11 cellular contexts compared by ENCODE assay signal in the genomic region with DNA sequence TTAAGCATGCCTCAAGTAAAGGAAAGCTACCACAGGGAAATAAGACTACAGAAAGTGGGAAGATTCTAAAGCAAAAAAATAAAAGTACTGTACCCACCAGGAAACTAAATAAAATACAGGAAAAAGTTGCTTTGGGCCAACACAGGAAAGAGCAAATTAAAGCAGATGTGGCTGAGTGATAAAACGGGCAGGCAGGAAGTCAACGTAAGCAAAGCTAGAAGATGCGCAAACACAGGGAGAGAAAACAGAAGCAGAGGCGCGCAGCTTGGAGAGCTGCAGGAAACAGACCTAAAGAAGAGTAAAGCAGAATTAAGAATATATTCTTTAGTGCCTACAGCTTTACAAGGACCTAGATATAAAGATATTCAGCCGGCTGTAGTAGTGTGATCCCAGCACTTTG. TPM values are rescaled to one million over a fixed set of nuclear protein-coding genes. Genes with fewer than 3 reads are reported as not detected.
DNase-seq lines count a peak whose midpoint lies in the region; ATAC-seq lines count a peak whose summit lies in the region.
"Had no signal": no experiment of that assay in that cellular context is flagged by ENCODE, and none has a peak within 500 bp of the region (broad histone marks: within the 10 kb centered on the region; RNA-seq: fewer than 3 reads in every experiment).

No MANE protein-coding gene starts in this region.

- POLR2A ChIA-PET in activated CD4-positive, alpha-beta T cell treated with anti-CD3 and anti-CD28 coated beads for 36 hours (lab: Charles Lee), result interaction anchor here (0.6 to 1.4 kb wide), 7 partner anchors 8 to 24 kb away, joined by 3 to 7 read pairs (median 3); no protein-coding TSS in a partner anchor

- no peak overlapping the region for H3K4me3 ChIP-seq in skeletal muscle tissue (ENCODE audit: low read length in 3 of 3)
- H3K4me3 ChIP-seq: adrenal gland had no signal

- H3K27ac Mint-ChIP-seq in activated CD4-positive, alpha-beta T cell treated with anti-CD3 and anti-CD28 coated beads for 36 hours, result peak overlapping the region; percentile 90

- H3K36me3 Mint-ChIP-seq in activated CD4-positive, alpha-beta T cell treated with anti-CD3 and anti-CD28 coated beads for 36 hours (ENCODE audit: low read depth), result peaks cover 78% of the 10 kb centered on the region

- in situ Hi-C loops in KBM-7 (cut with MboI; ENCODE audit: low pct_unique_long_range_greater_than_20kb, low sequenced_read_pairs), result loop anchor here (10.0 kb wide), 1 partner anchor 64 kb away; no protein-coding TSS in a partner anchor

- no peaks in the 10 kb centered on the region for H3K9me3 Mint-ChIP-seq in activated CD4-positive, alpha-beta T cell treated with anti-CD3 and anti-CD28 coated beads for 36 hours (ENCODE audit: low read depth)

- H3K27me3 Mint-ChIP-seq in activated CD4-positive, alpha-beta T cell treated with anti-CD3 and anti-CD28 coated beads for 36 hours, result no peaks in the 10 kb centered on the region

- ATAC-seq in activated CD4-positive, alpha-beta T cell treated with anti-CD3 and anti-CD28 coated beads for 36 hours, result peak; percentile 28
- ATAC-seq in GM21576 (IDR thresholded peaks at IDR 0.05; ENCODE audit: unreplicated experiment), result no peak

- H3K4me3 Mint-ChIP-seq in activated CD4-positive, alpha-beta T cell treated with anti-CD3 and anti-CD28 coated beads for 36 hours, result peak overlapping the region; percentile 30

- peaks cover 67 to 84% (median 69%) of the 10 kb centered on the region in 3 donors for H3K36me3 ChIP-seq in skeletal muscle tissue (ENCODE audit: control insufficient read depth in 3 of 3, insufficient read depth in 3 of 3, low read length in 3 of 3)

- peaks cover 3 to 14% (median 10%) of the 10 kb centered on the region in 3 donors for H3K4me1 ChIP-seq in skeletal muscle tissue (ENCODE audit: control insufficient read depth in 3 of 3, insufficient read depth in 3 of 3, low read length in 3 of 3)
- H3K4me1 ChIP-seq: adrenal gland had no signal

- H3K9me3 ChIP-seq in skeletal muscle tissue (ENCODE audit: control insufficient read depth in 3 of 3, low read length in 3 of 3), result no peaks in the 10 kb centered on the region
- H3K9me3 ChIP-seq: adrenal gland had no signal

- peaks cover 66% of the 10 kb centered on the region for H3K4me1 Mint-ChIP-seq in activated CD4-positive, alpha-beta T cell treated with anti-CD3 and anti-CD28 coated beads for 36 hours

- no peaks in the 10 kb centered on the region for H3K27me3 ChIP-seq in skeletal muscle tissue (ENCODE audit: control insufficient read depth in 3 of 3, insufficient read depth in 3 of 3, low read length in 3 of 3)
- H3K27me3 ChIP-seq: adrenal gland had no signal

- intact Hi-C loops in activated CD4-positive, alpha-beta T cell treated with anti-CD3 and anti-CD28 coated beads for 36 hours (cut with DNase I, micrococcal nuclease), result loop anchor here in 1 of 2 experiments (5.0 kb wide), 1 partner anchor 47 kb away; no protein-coding TSS in a partner anchor

- no peak overlapping the region for H3K9ac ChIP-seq in skeletal muscle tissue (ENCODE audit: low read depth in 1 of 3, low read length in 3 of 3)

- CTCF ChIA-PET in activated CD4-positive, alpha-beta T cell treated with anti-CD3 and anti-CD28 coated beads for 36 hours (lab: Charles Lee), result interaction anchor here (0.9 to 2.0 kb wide), 11 partner anchors 8 to 110 kb away, joined by 3 to 6 read pairs (median 4); no protein-coding TSS in a partner anchor

- peak; percentile 91 for DNase-seq in KBM-7
- DNase-seq in activated CD4-positive, alpha-beta T cell treated with anti-CD3 and anti-CD28 coated beads for 36 hours, result peak; percentile 64
- peak; percentile 31 for DNase-seq in effector CD8-positive, alpha-beta T cell (lab: John Stamatoyannopoulos, UW)
- DNase-seq in Ammon's horn (ENCODE audit: low spot score), result no peak
- no peak for DNase-seq in islet precursor cell
- DNase-seq in NCI-H2081 (lab: John Stamatoyannopoulos, UW), result no peak
- DNase-seq: NCI-H1092 treated with DMSO at 0.1 percent for 48 hours, RPMI8226 had no signal

- H3K27ac ChIP-seq in skeletal muscle tissue (ENCODE audit: low read depth, low read length), result peak overlapping the region; percentile 37

RNA-seq across cellular contexts. Expression of a gene that starts 21.7 kb away (rescaled TPM):
- 10 to 100 TPM; 90.1 to 92.5 TPM for total RNA-seq in activated CD4-positive, alpha-beta T cell treated with anti-CD3 and anti-CD28 coated beads for 36 hours
- total RNA-seq in skeletal muscle tissue, result 25.6 TPM

RNA-seq across cellular contexts. Expression of a gene that starts 36.9 kb away (rescaled TPM):
- total RNA-seq in activated CD4-positive, alpha-beta T cell treated with anti-CD3 and anti-CD28 coated beads for 36 hours, result 100 to 1,000 TPM; 109 to 130 TPM
- total RNA-seq in skeletal muscle tissue, result 17.7 TPM

Comparison
In these comparisons a context has a peak if more than half of its experiments do, and no peak if none do; other contexts are left out.
1. DNase-seq: peak in KBM-7 (single experiment), activated CD4-positive, alpha-beta T cell treated with anti-CD3 and anti-CD28 coated beads for 36 hours (single experiment) and effector CD8-positive, alpha-beta T cell (single experiment); none in Ammon's horn (single experiment), islet precursor cell (single experiment) and NCI-H2081 (0 of 2).